In the genomic region with DNA sequence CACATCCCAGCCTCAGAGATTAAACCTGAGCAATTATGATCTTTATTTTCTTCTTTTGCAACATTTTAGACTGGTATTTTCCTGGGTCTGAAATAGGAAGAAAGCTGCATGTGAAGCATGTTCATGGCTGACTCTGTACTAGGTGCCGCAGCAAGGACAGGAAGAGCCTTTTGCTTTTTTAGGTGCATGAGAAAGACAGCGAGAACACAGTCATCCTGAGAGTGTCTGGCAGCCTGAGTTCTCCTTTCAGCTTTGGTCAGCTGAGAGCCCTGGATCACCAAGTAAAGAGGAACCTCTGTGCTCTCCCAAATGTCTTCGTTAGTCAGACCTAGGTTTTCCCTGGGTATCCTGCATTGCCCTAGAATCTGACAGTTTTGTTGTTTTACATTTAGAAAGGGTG, we compare ENCODE assay signal across 9 cellular contexts. TPM values are rescaled to one million over a fixed set of nuclear protein-coding genes. Genes with fewer than 3 reads are reported as not detected.
DNase-seq lines count a peak whose midpoint lies in the region; ATAC-seq lines count a peak whose summit lies in the region.
"Had no signal": no experiment of that assay in that cellular context is flagged by ENCODE, and none has a peak within 500 bp of the region (broad histone marks: within the 10 kb centered on the region; RNA-seq: fewer than 3 reads in every experiment).

No MANE protein-coding gene starts in this region.

- peak; percentile 99 for ATAC-seq in GM18868 (IDR thresholded peaks at IDR 0.05; ENCODE audit: unreplicated experiment)
- peak; percentile 99 for ATAC-seq in GM21515 (IDR thresholded peaks at IDR 0.05; ENCODE audit: unreplicated experiment)
- peak; percentile 95 for ATAC-seq in HG03280 (IDR thresholded peaks at IDR 0.05; ENCODE audit: unreplicated experiment)

- peak; percentile 23 for DNase-seq in germinal center (ENCODE audit: low spot score)
- DNase-seq in mucosa of gallbladder (ENCODE audit: low spot score) = no peak
- no peak for DNase-seq in NCI-H187 treated with DMSO at 0.1 percent for 48 hours (lab: John Stamatoyannopoulos, UW)
- no peak for DNase-seq in activated gamma-delta T cell treated with Interleukin-2 at 50 U/mL for 16 hours
- DNase-seq in effector CD4-positive, alpha-beta T cell = no peak
- DNase-seq: activated CD8-positive, alpha-beta memory T cell treated with anti-CD3 and anti-CD28 coated beads for 24 hours had no signal

RNA-seq across cellular contexts. Expression of a gene that starts 29.8 kb away (rescaled TPM):
- total RNA-seq in mucosa of gallbladder = 38.2 TPM

RNA-seq across cellular contexts. Expression of a gene that starts 57.1 kb away (rescaled TPM):
- 96.4 TPM for total RNA-seq in mucosa of gallbladder
